ENCODE assay signal across 10 cellular contexts in the genomic region with DNA sequence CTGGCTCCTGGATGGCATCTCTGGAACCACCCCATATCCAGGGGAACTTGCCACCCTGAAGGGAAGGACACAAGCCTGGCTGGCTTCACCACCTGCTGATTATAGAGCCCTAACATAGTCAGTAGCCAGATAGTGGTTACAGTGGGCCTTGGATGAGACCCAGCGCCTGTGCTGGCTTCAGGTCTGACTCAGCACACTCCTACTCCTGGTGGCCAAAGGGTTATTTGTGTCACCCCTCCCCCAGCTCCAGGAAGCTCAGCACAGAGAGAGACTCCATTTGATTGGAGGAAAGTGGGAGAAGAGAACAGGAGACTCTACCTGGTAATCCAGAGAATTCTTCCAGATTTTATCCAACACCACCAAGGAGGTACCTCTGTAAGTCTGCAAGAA. TPM values are rescaled to one million over a fixed set of nuclear protein-coding genes. Genes with fewer than 3 reads are reported as not detected.
DNase-seq lines count a peak whose midpoint lies in the region; ATAC-seq, FAIRE-seq and TF ChIP-seq lines count a peak whose summit lies in the region.
"Had no signal": no experiment of that assay in that cellular context is flagged by ENCODE, and none has a peak within 500 bp of the region (broad histone marks: within the 10 kb centered on the region; RNA-seq: fewer than 3 reads in every experiment).

No MANE protein-coding gene starts in this region.

- no peaks in the 10 kb centered on the region for H3K23me2 ChIP-seq in H1 (ENCODE audit: low read depth, low read length)

- H3K4me3 ChIP-seq in H1 (ENCODE audit: extremely low read depth in 1 of 4, insufficient read depth in 2 of 4, low read depth in 3 of 4, low read length in 4 of 4): no peak overlapping the region
- H3K4me3 ChIP-seq in colonic mucosa: no peak overlapping the region
- no peak overlapping the region for H3K4me3 ChIP-seq in Peyer's patch

- no peak overlapping the region for H3K4ac ChIP-seq in H1 (replicated peaks; ENCODE audit: insufficient read length, low read depth, low read length)

- no peak overlapping the region for H4K5ac ChIP-seq in H1 (ENCODE audit: insufficient read length, low read depth, low read length)

- H2BK5ac ChIP-seq in H1 (ENCODE audit: low read depth, low read length): peak overlapping the region; percentile 19; the same call in 1 of the 2 replicates

- no peak for TF ChIP-seq CTCF in 22Rv1 (IDR thresholded peaks at IDR 0.05)
- TF ChIP-seq CTCF in H1 (IDR thresholded peaks at IDR 0.05; ENCODE audit: control extremely low read depth in 1 of 3, insufficient read depth in 1 of 3, low read depth in 1 of 3, low read length in 3 of 3): peak in 1 of 3 experiments; percentile 8; a peak in 1 of 4 replicates
- no peak for TF ChIP-seq CTCF in colonic mucosa (IDR thresholded peaks at IDR 0.05)
- TF ChIP-seq CTCF in Peyer's patch (IDR thresholded peaks at IDR 0.05): no peak

- no peak for FAIRE-seq in H1 (lab: Jason Lieb, UNC)

- intact Hi-C loops in colonic mucosa (cut with DNase I): no loop called here

- POLR2A ChIA-PET in H1 (lab: Charles Lee; ENCODE audit: partially characterized antibody): interaction anchor here (0.6 to 1.4 kb wide), 5 partner anchors 10 to 97 kb away, joined by 3 to 4 read pairs (median 3); partner anchors contain the start of genes SNX14 and SYNCRIP

- H3K9ac ChIP-seq in H1 (replicated peaks in 1 of 4; ENCODE audit: extremely low read depth in 1 of 4, low read depth in 3 of 4, low read length in 3 of 4) (no peak overlapping the region), colonic mucosa (ENCODE audit: low read depth in 2 of 2, low read length in 2 of 2) (no peak overlapping the region)

- H2BK15ac ChIP-seq in H1 (ENCODE audit: low read length): no peak overlapping the region

- 88% methylated on average over 1 of the region's 1 CpG; no CpG with 5 or more reads in 1 of the 2 experiments for WGBS in H1 (ENCODE audit: extremely low coverage in 1 of 2, insufficient coverage in 1 of 2, insufficient read length in 1 of 2, insufficient replicate concordance in 2 of 2, low coverage in 1 of 2, low lambda C conversion rate in 2 of 2, missing lambda C conversion rate in 1 of 2), 2 experiments

- H3K14ac ChIP-seq in H1 (ENCODE audit: insufficient read length): no peak overlapping the region

- no peak overlapping the region for H2AK5ac ChIP-seq in H1 (ENCODE audit: low read depth, low read length)

- H2BK120ac ChIP-seq in H1 (replicated peaks; ENCODE audit: low read depth, low read length): no peak overlapping the region

- no peak overlapping the region for H2BK20ac ChIP-seq in H1 (ENCODE audit: low read length)

- H3K27me3 ChIP-seq in H1 (replicated peaks in 1 of 4; ENCODE audit: control insufficient read depth in 3 of 4, extremely low read depth in 1 of 4, insufficient read depth in 3 of 4, low read length in 3 of 4): no peaks in the 10 kb centered on the region
- no peaks in the 10 kb centered on the region for H3K27me3 ChIP-seq in colonic mucosa
- H3K27me3 ChIP-seq in Peyer's patch: no peaks in the 10 kb centered on the region

- H4K91ac ChIP-seq in H1 (replicated peaks; ENCODE audit: insufficient read length, low read length): no peak overlapping the region

- H3K23ac ChIP-seq in H1 (ENCODE audit: insufficient read length): no peak overlapping the region

- H3K27ac ChIP-seq in 22Rv1: peak overlapping the region; percentile 62
- 0 out of 2 replicates have a peak overlapping the region, but pooled peaks have one; percentile 9 for H3K27ac ChIP-seq in H1 (ENCODE audit: low read depth, low read length)
- no peak overlapping the region for H3K27ac ChIP-seq in colonic mucosa
- peak overlapping the region in 1 of 4 donors; percentile 26 for H3K27ac ChIP-seq in Peyer's patch

- no peak overlapping the region for H2BK12ac ChIP-seq in H1 (ENCODE audit: low read depth, low read length)

- peaks cover 0 to 12% of the 10 kb centered on the region in 2 experiments; a peak in 1 of 4 replicates for H3K79me2 ChIP-seq in H1 (ENCODE audit: control insufficient read depth in 1 of 2, insufficient read depth in 2 of 2, low read length in 2 of 2)

- H3K36me3 ChIP-seq in H1 (ENCODE audit: control insufficient read depth in 2 of 4, insufficient read depth in 4 of 4, low read length in 3 of 4) (no peaks in the 10 kb centered on the region), colonic mucosa (no peaks in the 10 kb centered on the region), Peyer's patch (no peaks in the 10 kb centered on the region)

- CTCF ChIA-PET in H1 (lab: Charles Lee; ENCODE audit: partially characterized antibody): interaction anchor here (1.7 kb wide), 1 partner anchor 11 kb away, joined by 9 read pairs; no protein-coding TSS in a partner anchor

- peaks cover 0 to 2% of the 10 kb centered on the region in 2 experiments for H4K20me1 ChIP-seq in H1 (replicated peaks in 1 of 2; ENCODE audit: control insufficient read depth in 1 of 2, insufficient read depth in 2 of 2, low read length in 2 of 2)

- H4K8ac ChIP-seq in H1 (ENCODE audit: extremely low read depth, insufficient read depth, low read length): no peak overlapping the region

- no peak for TF ChIP-seq EP300 in H1 (IDR thresholded peaks at IDR 0.05; ENCODE audit: borderline replicate concordance in 1 of 2, low read depth in 2 of 2, low read length in 2 of 2)

- peak overlapping the region in 1 of 2 experiments; percentile 27; a peak in 2 of 4 replicates for H3K4me2 ChIP-seq in H1 (ENCODE audit: insufficient read depth in 1 of 2, low read depth in 2 of 2, low read length in 2 of 2)

- H3K9me3 ChIP-seq in H1 (ENCODE audit: insufficient read depth in 2 of 2, low read depth in 1 of 2, low read length in 1 of 2): 0 out of 4 replicates have a peak, but pooled peaks cover 0 to 4% of the 10 kb centered on the region in 2 experiments
- H3K9me3 ChIP-seq in colonic mucosa: no peaks in the 10 kb centered on the region
- no peaks in the 10 kb centered on the region for H3K9me3 ChIP-seq in Peyer's patch

- no peak overlapping the region for H3K18ac ChIP-seq in H1 (ENCODE audit: extremely low read depth, low read length)

- TF ChIP-seq POLR2A in H1 (IDR thresholded peaks at IDR 0.05; ENCODE audit: control extremely low read depth in 1 of 2, low read depth in 2 of 2, low read length in 2 of 2) (no peak), Peyer's patch (IDR thresholded peaks at IDR 0.05) (no peak)

- DNase-seq in H1 (ENCODE audit: low read depth in 1 of 2, low spot score in 2 of 2) (no peak), colonic mucosa (no peak), SKM-1 (lab: John Stamatoyannopoulos, UW; ENCODE audit: unreplicated experiment) (no peak), Peyer's patch (no peak)
- no peak for DNase-seq in effector CD8-positive, alpha-beta T cell (lab: John Stamatoyannopoulos, UW)
- DNase-seq: activated B cell treated with CpG ODN at 0.5 μM for 24 hours, KBM-7 had no signal

- peaks cover 7% of the 10 kb centered on the region for H3K79me1 ChIP-seq in H1 (ENCODE audit: low read depth, low read length)

- H2AFZ ChIP-seq in H1 (ENCODE audit: low read length): no peak overlapping the region

- H3K56ac ChIP-seq in H1 (replicated peaks; ENCODE audit: insufficient read length, low read depth, low read length): no peak overlapping the region

- ATAC-seq in GM19395 (IDR thresholded peaks at IDR 0.05; ENCODE audit: unreplicated experiment) (peak; percentile 80), HG03378 (IDR thresholded peaks at IDR 0.05; ENCODE audit: unreplicated experiment) (peak; percentile 88)

- H3K4me1 ChIP-seq in H1 (replicated peaks in 1 of 4; ENCODE audit: control insufficient read depth in 3 of 4, insufficient read depth in 4 of 4, low read length in 3 of 4): peaks cover 0 to 4% (median 2%) of the 10 kb centered on the region in 4 experiments; a peak in 3 of 7 replicates
- peaks cover 4% of the 10 kb centered on the region for H3K4me1 ChIP-seq in colonic mucosa
- H3K4me1 ChIP-seq in Peyer's patch: peaks cover 0 to 15% (median 0%) of the 10 kb centered on the region in 4 donors

- no peak for TF ChIP-seq RAD21 in H1 (IDR thresholded peaks at IDR 0.05 in 1 of 2, conservative IDR thresholded peaks at IDR 0.05 in 1 of 2; ENCODE audit: low read depth in 2 of 2, low read length in 2 of 2)

TF ChIP-seq in H1, 55 proteins besides CTCF, POLR2A, EP300 and RAD21:
- TF ChIP-seq BACH1 (IDR thresholded peaks at IDR 0.05; ENCODE audit: low read length) (peak; percentile 60; the same call in 1 of the 2 replicates), ASH2L (IDR thresholded peaks at IDR 0.05; ENCODE audit: low read length) (no peak), MAFK (IDR thresholded peaks at IDR 0.05; ENCODE audit: low read depth, low read length) (peak; percentile 69; the same call in 1 of the 2 replicates)

RNA-seq across cellular contexts. Expression of gene SNX14, which starts 12.8 kb away (rescaled TPM):
- 24.2 and 29.6 TPM in 2 replicates for total RNA-seq in H1 (2021; fragmentation: NEBNext Ultra II Directional; extraction: Animal tissue kit (Norgen Biotek cat#: 25700))
- polyA plus RNA-seq in H1 (2011; rRNA removed): 8.3 and 11.9 TPM in 2 replicates
- polyA plus RNA-seq in H1 (2011; cell fraction: cytosol; rRNA removed): 14.9 TPM
- 13.3 TPM for polyA plus RNA-seq in H1 (2011; cell fraction: nucleus; rRNA removed)
- polyA plus RNA-seq in H1 (2012, experiment 1 of 2): 12.2 to 25.9 TPM (median 16.6 TPM) in 4 replicates
- polyA plus RNA-seq in H1 (2012, experiment 2 of 2): 2.3 TPM
- polyA plus RNA-seq in H1 (2013, experiment 1 of 2): 30.5 TPM
- 29.3 TPM for polyA plus RNA-seq in H1 (2013, experiment 2 of 2)
- 13.9 and 16.2 TPM in 2 replicates for polyA minus RNA-seq in H1 (2011; rRNA and poly(A)+ RNA removed)
- polyA minus RNA-seq in H1 (2011; cell fraction: cytosol; rRNA and poly(A)+ RNA removed): 8.7 TPM
- 39.0 TPM for polyA minus RNA-seq in H1 (2011; cell fraction: nucleus; rRNA and poly(A)+ RNA removed)
- 10 to 100 TPM; 52.5 to 80.6 TPM for total RNA-seq in colonic mucosa
- total RNA-seq in Peyer's patch: 100 to 1,000 TPM in 3 of 4 donors, 10 to 100 TPM in 1; 91.2 to 123 (median 103) TPM
